Comparison of ENCODE assay signal across 8 cellular contexts in genomic region chr3:13480340-13481318, GRCh38. TPM values are rescaled to one million over a fixed set of nuclear protein-coding genes. Genes with fewer than 3 reads are reported as not detected.
A peak's percentile ranks its signal among the peaks of the same experiment; 100 is the strongest.
DNase-seq lines count a peak whose midpoint lies in the region; ATAC-seq, FAIRE-seq and TF ChIP-seq lines count a peak whose summit lies in the region.

No MANE protein-coding gene starts in this region.

- TF ChIP-seq CTCF in heart right ventricle (IDR thresholded peaks at IDR 0.05) (no peak), D721Med (IDR thresholded peaks at IDR 0.05; ENCODE audit: insufficient read depth, missing control alignments) (no peak)

- H3K27me3 Mint-ChIP-seq in activated CD4-positive, alpha-beta T cell treated with anti-CD3 and anti-CD28 coated beads for 36 hours: no peaks in the 10 kb centered on the region
- H3K27me3 Mint-ChIP-seq in activated naive CD4-positive, alpha-beta T cell treated with anti-CD3 and anti-CD28 coated beads, Interleukin-2, amount 10 ng/mL, durations not matched to agents 7 days and 5 days: peaks cover 34% of the 10 kb centered on the region

- no peak overlapping the region for H3K27ac ChIP-seq in HUES48 (ENCODE audit: low read depth, low read length)
- H3K27ac ChIP-seq in heart right ventricle: peak overlapping the region; percentile 49 to 98 (median 94)

- H3K27me3 ChIP-seq in HUES48 (ENCODE audit: control insufficient read depth, insufficient read depth, low read length) (peaks cover 14% of the 10 kb centered on the region), heart right ventricle (no peaks in the 10 kb centered on the region)

- peak; percentile 24 for ATAC-seq in activated CD4-positive, alpha-beta T cell treated with anti-CD3 and anti-CD28 coated beads for 36 hours
- ATAC-seq in heart right ventricle (peak in 4 of 8 donors; percentile 7 to 26 (median 18)), GM21515 (IDR thresholded peaks at IDR 0.05; ENCODE audit: unreplicated experiment) (no peak)

- H3K4me1 ChIP-seq in HUES48 (ENCODE audit: control insufficient read depth, insufficient read depth, low read length): peaks cover 10% of the 10 kb centered on the region
- peaks cover 9 to 37% (median 28%) of the 10 kb centered on the region in 9 donors for H3K4me1 ChIP-seq in heart right ventricle

- no peaks in the 10 kb centered on the region for H3K9me3 ChIP-seq in HUES48 (ENCODE audit: control insufficient read depth, insufficient read depth, low read length)
- no peaks in the 10 kb centered on the region for H3K9me3 ChIP-seq in heart right ventricle

- peak overlapping the region; percentile 89 for H3K4me3 Mint-ChIP-seq in activated CD4-positive, alpha-beta T cell treated with anti-CD3 and anti-CD28 coated beads for 36 hours
- peak overlapping the region; percentile 79 for H3K4me3 Mint-ChIP-seq in activated naive CD4-positive, alpha-beta T cell treated with anti-CD3 and anti-CD28 coated beads, Interleukin-2, amount 10 ng/mL, durations not matched to agents 7 days and 5 days

- CTCF ChIA-PET in activated CD4-positive, alpha-beta T cell treated with anti-CD3 and anti-CD28 coated beads for 36 hours (lab: Charles Lee): interaction anchor here (0.7 to 2.1 kb wide), 14 partner anchors 15 to 563 kb away, joined by 3 to 13 read pairs (median 4); no protein-coding TSS in a partner anchor
- CTCF ChIA-PET in activated naive CD4-positive, alpha-beta T cell treated with anti-CD3 and anti-CD28 coated beads, Interleukin-2, amount 10 ng/mL, durations not matched to agents 7 days and 5 days (lab: Charles Lee): interaction anchor here (0.7 to 1.4 kb wide), 4 partner anchors 29 to 400 kb away, joined by 3 to 5 read pairs (median 4); no protein-coding TSS in a partner anchor

- WGBS in heart right ventricle, 2 donors: 19 to 23% methylated on average over 58 to 70 of the region's 70 CpGs

- H3K36me3 Mint-ChIP-seq in activated CD4-positive, alpha-beta T cell treated with anti-CD3 and anti-CD28 coated beads for 36 hours (ENCODE audit: low read depth): no peaks in the 10 kb centered on the region
- no peaks in the 10 kb centered on the region for H3K36me3 Mint-ChIP-seq in activated naive CD4-positive, alpha-beta T cell treated with anti-CD3 and anti-CD28 coated beads, Interleukin-2, amount 10 ng/mL, durations not matched to agents 7 days and 5 days

- H3K4me1 Mint-ChIP-seq in activated CD4-positive, alpha-beta T cell treated with anti-CD3 and anti-CD28 coated beads for 36 hours: peaks cover 26% of the 10 kb centered on the region
- H3K4me1 Mint-ChIP-seq in activated naive CD4-positive, alpha-beta T cell treated with anti-CD3 and anti-CD28 coated beads, Interleukin-2, amount 10 ng/mL, durations not matched to agents 7 days and 5 days: peaks cover 31% of the 10 kb centered on the region

- H3K27ac Mint-ChIP-seq in activated CD4-positive, alpha-beta T cell treated with anti-CD3 and anti-CD28 coated beads for 36 hours: no peak overlapping the region
- no peak overlapping the region for H3K27ac Mint-ChIP-seq in activated naive CD4-positive, alpha-beta T cell treated with anti-CD3 and anti-CD28 coated beads, Interleukin-2, amount 10 ng/mL, durations not matched to agents 7 days and 5 days

- peak; percentile 60 for DNase-seq in activated CD4-positive, alpha-beta T cell treated with anti-CD3 and anti-CD28 coated beads for 36 hours
- no peak for DNase-seq in activated CD4-positive, alpha-beta T cell treated with anti-CD3 and anti-CD28 coated beads for 1 hour
- peak; percentile 65 for DNase-seq in activated naive CD4-positive, alpha-beta T cell treated with anti-CD3 and anti-CD28 coated beads, Interleukin-2, amount 10 ng/mL, durations not matched to agents 7 days and 5 days
- DNase-seq in heart right ventricle (peak in 1 of 2 donors; percentile 36), posterior vena cava (ENCODE audit: low spot score) (peak; percentile 77), D721Med (ENCODE audit: insufficient read length, low spot score) (no peak)

- peak overlapping the region; percentile 78 for H3K4me3 ChIP-seq in HUES48 (ENCODE audit: low read depth, low read length)
- peak overlapping the region; percentile 23 to 91 (median 84) for H3K4me3 ChIP-seq in heart right ventricle

- H3K9me3 Mint-ChIP-seq in activated CD4-positive, alpha-beta T cell treated with anti-CD3 and anti-CD28 coated beads for 36 hours (ENCODE audit: low read depth): no peaks in the 10 kb centered on the region
- no peaks in the 10 kb centered on the region for H3K9me3 Mint-ChIP-seq in activated naive CD4-positive, alpha-beta T cell treated with anti-CD3 and anti-CD28 coated beads, Interleukin-2, amount 10 ng/mL, durations not matched to agents 7 days and 5 days

- FAIRE-seq in D721Med (lab: Jason Lieb, UNC): no peak

- intact Hi-C loops in activated CD4-positive, alpha-beta T cell treated with anti-CD3 and anti-CD28 coated beads for 36 hours (cut with DNase I, micrococcal nuclease): loop anchor here (1.0 to 10.0 kb wide), 11 partner anchors 29 to 924 kb away; partner anchors contain the start of genes LSM3 (in 1 of the 2), NUP210 (in 1 of the 2), SLC6A6 (in 1 of the 2) and TMEM43 (in 1 of the 2)
- intact Hi-C loops in heart right ventricle (cut with DNase I): no loop called here
- intact Hi-C loops in posterior vena cava (cut with DNase I): no loop called here

- POLR2A ChIA-PET in activated CD4-positive, alpha-beta T cell treated with anti-CD3 and anti-CD28 coated beads for 36 hours (lab: Charles Lee): interaction anchor here (1.2 to 1.6 kb wide), 3 partner anchors 29 to 645 kb away, joined by 4 to 5 read pairs (median 4); partner anchors contain the start of genes CHCHD4, NUP210 and TMEM43

- H3K36me3 ChIP-seq in HUES48 (ENCODE audit: control insufficient read depth, insufficient read depth, low read length) (no peaks in the 10 kb centered on the region), heart right ventricle (peaks cover 0 to 9% (median 0%) of the 10 kb centered on the region in 9 donors)

- H3K9ac ChIP-seq in HUES48 (ENCODE audit: low read depth, low read length): no peak overlapping the region

RNA-seq across cellular contexts. Expression of gene HDAC11, which starts 0.5 kb away (rescaled TPM):
- total RNA-seq in activated CD4-positive, alpha-beta T cell treated with anti-CD3 and anti-CD28 coated beads for 36 hours: 1 to 10 TPM; 3.4 to 4.1 TPM
- total RNA-seq in heart right ventricle (10 to 100 TPM; 26.6 to 46.0 (median 33.7) TPM), posterior vena cava (10 to 100 TPM; 12.9 to 15.3 TPM)
- polyA plus RNA-seq in heart right ventricle: 10 to 100 TPM; 15.9 to 21.7 TPM

Comparison
In these comparisons a context has a peak if more than half of its experiments do, and no peak if none do; other contexts are left out.
1. DNase-seq: peak in activated CD4-positive, alpha-beta T cell treated with anti-CD3 and anti-CD28 coated beads for 36 hours (single experiment), activated naive CD4-positive, alpha-beta T cell treated with anti-CD3 and anti-CD28 coated beads, Interleukin-2, amount 10 ng/mL, durations not matched to agents 7 days and 5 days (single experiment) and posterior vena cava (single experiment); none in activated CD4-positive, alpha-beta T cell treated with anti-CD3 and anti-CD28 coated beads for 1 hour (single experiment) and D721Med (single experiment).
2. intact Hi-C loops: an anchor here in activated CD4-positive, alpha-beta T cell treated with anti-CD3 and anti-CD28 coated beads for 36 hours (1.0 to 10.0 kb wide); none called in heart right ventricle and posterior vena cava.